Comparison of ENCODE assay signal across 19 cellular contexts in genomic region chr10:61995093-61995492, GRCh38.
A peak's percentile ranks its signal among the peaks of the same experiment; 100 is the strongest.
DNase-seq lines count a peak whose midpoint lies in the region; ATAC-seq, FAIRE-seq and TF ChIP-seq lines count a peak whose summit lies in the region.
"Had no signal": no experiment of that assay in that cellular context is flagged by ENCODE, and none has a peak within 500 bp of the region (broad histone marks: within the 10 kb centered on the region; RNA-seq: fewer than 3 reads in every experiment).

No MANE protein-coding gene starts in this region.

- CTCF ChIA-PET in K562 (lab: Yijun Ruan, JAX; ENCODE audit: low intra/inter-chr PET ratio) = interaction anchor here (0.8 kb wide), 1 partner anchor 21 kb away, joined by 3 read pairs; no protein-coding TSS in a partner anchor

- in situ Hi-C loops in K562 (cut with MboI) = no loop called here

- H3K9me1 ChIP-seq in K562 (ENCODE audit: control insufficient read depth, insufficient read depth, low read length) = no peaks in the 10 kb centered on the region

- POLR2A ChIA-PET in K562 (lab: Yijun Ruan, JAX) = no interaction called here

- no peaks in the 10 kb centered on the region for H3K9me3 ChIP-seq in K562 (replicated peaks; ENCODE audit: control insufficient read depth, insufficient read depth, low read depth, low read length)
- no peaks in the 10 kb centered on the region for H3K9me3 ChIP-seq in upper lobe of right lung
- H3K9me3 ChIP-seq: gastroesophageal sphincter, uterus had no signal

- no peak for DNase-seq in activated naive CD4-positive, alpha-beta T cell treated with Interleukin-2 at 50 U/mL for 16 hours
- DNase-seq in K562 (ENCODE audit: extremely low read depth in 1 of 4, low spot score in 3 of 4) (no peak), naive B cell (no peak), upper lobe of right lung (no peak), AG08396 (ENCODE audit: low spot score) (no peak)
- DNase-seq: aorta; effector CD4-positive, alpha-beta T cell; GM23248; kidney glomerular epithelial cell; MV-4-11; NCI-H2227 treated with DMSO at 0.1 percent for 48 hours; PC-3; uterus had no signal

- H3K9me3 Mint-ChIP-seq in activated naive CD4-positive, alpha-beta T cell treated with anti-CD3 and anti-CD28 coated beads, Interleukin-2, amount 50 U/mL, for 24 hours = peaks cover 4% of the 10 kb centered on the region
- H3K9me3 Mint-ChIP-seq in naive B cell = no peaks in the 10 kb centered on the region
- H3K9me3 Mint-ChIP-seq: T-helper 2 cell treated with Interferon-gamma antibody and Interleukin-4, amounts not matched to agents 5 μg/mL and 100 μg/mL, for 36 hours had no signal

- intact Hi-C loops in K562 (cut with micrococcal nuclease) (no loop called here), upper lobe of right lung (cut with DNase I) (no loop called here)

- no peak for FAIRE-seq in K562 (lab: Jason Lieb, UNC)

- H3K36me3 ChIP-seq in K562 (ENCODE audit: control insufficient read depth, insufficient read depth, low read length) (no peaks in the 10 kb centered on the region), upper lobe of right lung (no peaks in the 10 kb centered on the region)
- H3K36me3 ChIP-seq: uterus had no signal

- TF ChIP-seq CTCF in K562 (IDR thresholded peaks at IDR 0.05 in 2 of 3, conservative IDR thresholded peaks at IDR 0.05 in 1 of 3; ENCODE audit: insufficient read depth in 2 of 3, low read depth in 1 of 3, low read length in 3 of 3) (no peak), upper lobe of right lung (IDR thresholded peaks at IDR 0.05) (no peak)

- BruUV-seq in K562 (replicated peaks; lab: Mats Ljungman, UMichigan) = no TSS peak

- ATAC-seq in K562 = no peak
- no peak for ATAC-seq in naive B cell (ENCODE audit: low read depth in 2 of 2)
- no peak for ATAC-seq in upper lobe of right lung
- ATAC-seq in HG03139 (IDR thresholded peaks at IDR 0.05; ENCODE audit: unreplicated experiment) = no peak
- no peak for ATAC-seq in GM21619 (IDR thresholded peaks at IDR 0.05; ENCODE audit: unreplicated experiment)
- ATAC-seq: gastroesophageal sphincter, PC-3 had no signal

- TF ChIP-seq RAD21 in K562 (CRISPR knock-in tag; conservative IDR thresholded peaks at IDR 0.05 in 1 of 2, IDR thresholded peaks at IDR 0.05 in 1 of 2) = no peak

- no peaks in the 10 kb centered on the region for H3K27me3 Mint-ChIP-seq in activated naive CD4-positive, alpha-beta T cell treated with anti-CD3 and anti-CD28 coated beads, Interleukin-2, amount 50 U/mL, for 24 hours
- no peaks in the 10 kb centered on the region for H3K27me3 Mint-ChIP-seq in naive B cell

- H3K4me3 ChIP-seq in K562 = no peak overlapping the region
- no peak overlapping the region for H3K4me3 ChIP-seq in upper lobe of right lung
- H3K4me3 ChIP-seq: gastroesophageal sphincter, GM23248, uterus had no signal

- H3K4me2 ChIP-seq in K562 (ENCODE audit: insufficient read depth, low read length) = no peak overlapping the region

- H3K27ac ChIP-seq in K562 (ENCODE audit: extremely low read depth, low read depth, low read length) (no peak overlapping the region), upper lobe of right lung (peak overlapping the region; percentile 80)
- H3K27ac ChIP-seq: HL-60 had no signal

- H3K4me3 Mint-ChIP-seq in activated naive CD4-positive, alpha-beta T cell treated with anti-CD3 and anti-CD28 coated beads, Interleukin-2, amount 50 U/mL, for 24 hours = peak overlapping the region; percentile 86
- H3K4me3 Mint-ChIP-seq in naive B cell = no peak overlapping the region

- H3K36me3 Mint-ChIP-seq in activated naive CD4-positive, alpha-beta T cell treated with anti-CD3 and anti-CD28 coated beads, Interleukin-2, amount 50 U/mL, for 24 hours = peaks cover 43% of the 10 kb centered on the region
- H3K36me3 Mint-ChIP-seq in naive B cell = peaks cover 23 to 47% of the 10 kb centered on the region in 2 donors

- WGBS in K562 (ENCODE audit: insufficient coverage, low coverage, missing lambda C conversion rate) = 22% methylated on average over 3 of the region's 3 CpGs

- no peak overlapping the region for H2AFZ ChIP-seq in K562 (ENCODE audit: low read depth, low read length)
- H2AFZ ChIP-seq: GM23248 had no signal

- H3K79me2 ChIP-seq in K562 (ENCODE audit: control insufficient read depth, insufficient read depth, low read length) = no peaks in the 10 kb centered on the region

- TF ChIP-seq POLR2A in K562 (conservative IDR thresholded peaks at IDR 0.05) = no peak

- no peaks in the 10 kb centered on the region for H4K20me1 ChIP-seq in K562 (replicated peaks; ENCODE audit: control insufficient read depth, insufficient read depth, low read length)

- no peaks in the 10 kb centered on the region; a peak in 2 of 5 replicates for H3K27me3 ChIP-seq in K562 (ENCODE audit: control insufficient read depth in 2 of 2, insufficient read depth in 2 of 2, low read length in 2 of 2)
- no peaks in the 10 kb centered on the region for H3K27me3 ChIP-seq in upper lobe of right lung
- H3K27me3 ChIP-seq: gastroesophageal sphincter, uterus had no signal

- H3K27ac Mint-ChIP-seq in activated naive CD4-positive, alpha-beta T cell treated with anti-CD3 and anti-CD28 coated beads, Interleukin-2, amount 50 U/mL, for 24 hours = peak overlapping the region; percentile 100
- peak overlapping the region in 5 of 6 donors; percentile 18 to 100 (median 77) for H3K27ac Mint-ChIP-seq in naive B cell

- H3K9ac ChIP-seq in K562 (ENCODE audit: insufficient read depth in 1 of 2, low read depth in 2 of 2, low read length in 2 of 2) = no peak overlapping the region

- H3K4me1 ChIP-seq in K562 (replicated peaks in 1 of 2; ENCODE audit: control insufficient read depth in 2 of 2, insufficient read depth in 2 of 2, low read length in 2 of 2) (no peaks in the 10 kb centered on the region), upper lobe of right lung (peaks cover 26% of the 10 kb centered on the region)

- peaks cover 88% of the 10 kb centered on the region for H3K4me1 Mint-ChIP-seq in activated naive CD4-positive, alpha-beta T cell treated with anti-CD3 and anti-CD28 coated beads, Interleukin-2, amount 50 U/mL, for 24 hours
- H3K4me1 Mint-ChIP-seq in naive B cell = peaks cover 56 to 95% (median 66%) of the 10 kb centered on the region in 3 donors

- no peak for TF ChIP-seq EP300 in K562 (IDR thresholded peaks at IDR 0.05; ENCODE audit: low read length)

TF ChIP-seq in K562, 482 proteins besides CTCF, POLR2A, EP300 and RAD21:
- TF ChIP-seq RNF219 (CRISPR knock-in tag; IDR thresholded peaks at IDR 0.05) (no peak), SMC3 (conservative IDR thresholded peaks at IDR 0.05; ENCODE audit: insufficient read depth, low read depth, low read length) (no peak), ZNF316 (IDR thresholded peaks at IDR 0.05) (peak; percentile 47; the same call in 1 of the 2 replicates)
